ENCODE assay signal across 11 cellular contexts in genomic region chr13:25292301-25292700, GRCh38. TPM values are rescaled to one million over a fixed set of nuclear protein-coding genes. Genes with fewer than 3 reads are reported as not detected.
DNase-seq lines count a peak whose midpoint lies in the region; ATAC-seq and TF ChIP-seq lines count a peak whose summit lies in the region.
"Had no signal": no experiment of that assay in that cellular context is flagged by ENCODE, and none has a peak within 500 bp of the region (broad histone marks: within the 10 kb centered on the region; RNA-seq: fewer than 3 reads in every experiment).

No MANE protein-coding gene starts in this region.

- no peak overlapping the region for H3K27ac ChIP-seq in foreskin keratinocyte
- H3K27ac ChIP-seq: epithelial cell of prostate had no signal

- TF ChIP-seq CTCF in foreskin keratinocyte (conservative IDR thresholded peaks at IDR 0.05), result no peak

- DNase-seq in CD1c-positive myeloid dendritic cell (ENCODE audit: extremely low spot score) (peak; percentile 13), HUDEP-2 (lab: John Stamatoyannopoulos, UW; ENCODE audit: unreplicated experiment in 76 of 76) (peak in 61 of 76 experiments; percentile 2 to 84 (median 33)), RPMI8226 (peak; percentile 88), foreskin keratinocyte (peak; percentile 25 to 38), middle frontal gyrus (ENCODE audit: extremely low spot score, low spot score) (no peak), dedifferentiated amniotic fluid mesenchymal stem cell (ENCODE audit: extremely low spot score) (no peak), epidermal melanocyte (ENCODE audit: insufficient read length, low spot score) (no peak), NCI-H2029 treated with DMSO at 0.1 percent for 48 hours (lab: John Stamatoyannopoulos, UW) (no peak)
- DNase-seq: activated CD8-positive, alpha-beta memory T cell treated with anti-CD3 and anti-CD28 coated beads, Interleukin-2, amount 50 U/mL, for 48 hours; stimulated activated naive B cell treated with anti-CD40 and anti-IgM and Interleukin-4, amounts not matched to agents 10 μg/mL and 1 μg/mL and 100 μg/mL, for 72 hours had no signal

- H3K4me1 ChIP-seq in foreskin keratinocyte, result no peaks in the 10 kb centered on the region

- ATAC-seq in foreskin keratinocyte, result peak; percentile 40
- ATAC-seq: stimulated activated naive B cell treated with anti-CD40 and anti-IgM and Interleukin-4, amounts not matched to agents 10 μg/mL and 1 μg/mL and 100 μg/mL, for 72 hours had no signal

- peaks cover 16% of the 10 kb centered on the region for H3K27me3 ChIP-seq in foreskin keratinocyte

RNA-seq across cellular contexts. Expression of gene MTMR6, which starts 5.0 kb away (rescaled TPM):
- total RNA-seq in foreskin keratinocyte, result 25.4 and 25.8 TPM in 2 replicates
- polyA plus RNA-seq in foreskin keratinocyte, result 6.3 and 8.2 TPM in 2 replicates

RNA-seq across cellular contexts. Expression of gene NUP58, which starts 9.1 kb away (rescaled TPM):
- total RNA-seq in foreskin keratinocyte, result 54.7 and 57.0 TPM in 2 replicates
- polyA plus RNA-seq in foreskin keratinocyte, result 11.5 and 15.3 TPM in 2 replicates

Comparison
In these comparisons a context has a peak if more than half of its experiments do, and no peak if none do; other contexts are left out.
1. DNase-seq: peak in CD1c-positive myeloid dendritic cell (single experiment), HUDEP-2 (61 of 76), RPMI8226 (single experiment) and foreskin keratinocyte (2 of 2); none in middle frontal gyrus (single experiment), dedifferentiated amniotic fluid mesenchymal stem cell (single experiment), epidermal melanocyte (single experiment) and NCI-H2029 treated with DMSO at 0.1 percent for 48 hours (single experiment).